ENCODE assay signal across 1 cellular context in the genomic region with DNA sequence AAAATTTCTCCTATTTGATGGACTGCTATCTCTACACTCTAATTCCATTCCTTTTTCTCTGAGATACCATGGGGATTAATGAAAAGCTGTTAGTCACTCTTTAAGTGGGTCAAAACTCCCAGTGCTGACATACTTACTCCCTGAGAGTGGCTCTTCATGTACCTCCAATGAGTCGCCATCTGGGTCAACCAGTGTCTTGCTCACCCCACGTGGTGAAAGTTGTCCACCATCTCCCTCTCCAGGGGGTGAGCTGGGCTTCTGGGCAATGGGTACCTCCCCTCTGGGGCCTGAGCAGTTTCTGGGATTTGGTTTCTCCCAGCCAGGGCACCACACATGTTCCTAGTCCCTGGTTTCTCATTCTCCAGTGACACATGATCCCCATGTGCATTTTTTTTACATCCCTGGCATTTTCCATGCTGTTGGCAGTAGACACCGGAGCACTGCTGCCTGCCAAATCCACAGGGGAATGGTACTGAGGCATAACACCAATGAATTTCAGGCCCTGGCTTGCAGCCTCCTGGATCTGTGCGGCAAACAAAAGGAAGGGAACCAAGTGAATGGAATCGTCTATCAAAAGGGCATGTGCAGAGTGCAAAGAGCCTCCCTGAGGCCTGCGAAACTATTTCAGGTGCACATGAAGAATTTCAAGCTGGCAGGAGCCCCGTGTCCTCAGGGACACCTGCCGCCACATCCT.
TF ChIP-seq lines count a peak whose summit lies in the region.

No MANE protein-coding gene starts in this region.

TF ChIP-seq in WTC11, 78 proteins besides CTCF, POLR2A, EP300 and RAD21 (continued from another document):
- TF ChIP-seq, protein P1, sequence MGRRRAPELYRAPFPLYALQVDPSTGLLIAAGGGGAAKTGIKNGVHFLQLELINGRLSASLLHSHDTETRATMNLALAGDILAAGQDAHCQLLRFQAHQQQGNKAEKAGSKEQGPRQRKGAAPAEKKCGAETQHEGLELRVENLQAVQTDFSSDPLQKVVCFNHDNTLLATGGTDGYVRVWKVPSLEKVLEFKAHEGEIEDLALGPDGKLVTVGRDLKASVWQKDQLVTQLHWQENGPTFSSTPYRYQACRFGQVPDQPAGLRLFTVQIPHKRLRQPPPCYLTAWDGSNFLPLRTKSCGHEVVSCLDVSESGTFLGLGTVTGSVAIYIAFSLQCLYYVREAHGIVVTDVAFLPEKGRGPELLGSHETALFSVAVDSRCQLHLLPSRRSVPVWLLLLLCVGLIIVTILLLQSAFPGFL (CRISPR knock-in tag; IDR thresholded peaks at IDR 0.05; ENCODE audit: borderline replicate concordance) = no peak
